18 cellular contexts compared by ENCODE assay signal in the genomic region with DNA sequence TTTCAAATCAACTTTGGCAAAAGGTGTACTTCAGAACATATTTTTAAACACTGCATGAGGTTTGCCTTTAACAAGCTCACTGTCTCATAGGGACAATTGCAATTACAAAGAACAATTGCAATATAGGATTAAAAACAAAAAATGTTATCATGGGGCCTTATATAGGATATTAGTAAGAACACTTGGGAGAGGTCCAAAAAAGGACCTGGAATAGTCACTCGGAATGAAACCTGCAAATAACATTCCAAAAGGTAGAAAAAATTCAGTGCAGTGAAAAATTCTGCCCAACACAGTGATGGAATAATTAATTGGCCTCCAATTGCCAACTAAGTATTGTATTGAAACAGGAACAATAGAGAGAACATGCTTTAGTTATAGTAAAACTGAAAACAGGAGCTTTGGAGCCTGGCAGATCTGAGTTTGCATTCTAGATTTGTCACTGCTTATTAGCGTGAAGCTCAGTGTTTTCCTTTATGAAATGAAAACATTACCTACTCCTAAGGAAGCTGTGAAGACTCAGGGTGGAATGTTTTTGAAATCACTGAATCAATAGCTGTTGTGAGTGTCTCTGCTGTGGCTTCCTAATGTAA.
"Had no signal": no experiment of that assay in that cellular context is flagged by ENCODE, and none has a peak within 500 bp of the region (broad histone marks: within the 10 kb centered on the region; RNA-seq: fewer than 3 reads in every experiment).

No MANE protein-coding gene starts in this region.

- ATAC-seq: activated T-cell treated with anti-CD3 and anti-CD28 coated beads, Interleukin-2, amount 50 U/mL, for 72 hours; gastroesophageal sphincter; stimulated activated effector memory CD8-positive, alpha-beta T cell treated with anti-CD3 and anti-CD28 coated beads, Interleukin-12 subunit alpha, Interleukin-12 subunit beta, amount 100 ng/mL, for 72 hours had no signal

- H3K27ac ChIP-seq: epithelial cell of prostate, gastroesophageal sphincter, hepatocyte, skin epidermis, tibial nerve, vagina, VCaP had no signal

- H3K4me3 ChIP-seq: gastroesophageal sphincter, hepatocyte, skin epidermis, tibial nerve, vagina had no signal

- H3K9me3 ChIP-seq: gastroesophageal sphincter, tibial nerve, vagina had no signal

- H3K27me3 ChIP-seq: gastroesophageal sphincter, hepatocyte, tibial nerve, vagina had no signal

- DNase-seq: activated CD4-positive, alpha-beta memory T cell treated with anti-CD3 and anti-CD28 coated beads, Interleukin-2, amount 10 ng/mL, durations not matched to agents 7 days and 5 days; activated gamma-delta T cell treated with Interleukin-2 at 50 U/mL for 16 hours; activated naive CD8-positive, alpha-beta T cell treated with anti-CD3 and anti-CD28 coated beads, Interleukin-2, amount 10 ng/mL, durations not matched to agents 7 days and 5 days; activated T-cell treated with anti-CD3 and anti-CD28 coated beads, Interleukin-2, amount 50 U/mL, for 72 hours; aorta; central memory CD4-positive, alpha-beta T cell; cortex of kidney; effector memory CD4-positive, alpha-beta T cell; kidney glomerular epithelial cell; T-helper 9 cell had no signal

- H3K79me2 ChIP-seq: hepatocyte had no signal

- H2AFZ ChIP-seq: hepatocyte had no signal

- H3K4me2 ChIP-seq: hepatocyte had no signal

- H3K36me3 ChIP-seq: gastroesophageal sphincter, tibial nerve, vagina had no signal

- H3K4me1 ChIP-seq: gastroesophageal sphincter, vagina had no signal
